22 cellular contexts compared by ENCODE assay signal in the genomic region with DNA sequence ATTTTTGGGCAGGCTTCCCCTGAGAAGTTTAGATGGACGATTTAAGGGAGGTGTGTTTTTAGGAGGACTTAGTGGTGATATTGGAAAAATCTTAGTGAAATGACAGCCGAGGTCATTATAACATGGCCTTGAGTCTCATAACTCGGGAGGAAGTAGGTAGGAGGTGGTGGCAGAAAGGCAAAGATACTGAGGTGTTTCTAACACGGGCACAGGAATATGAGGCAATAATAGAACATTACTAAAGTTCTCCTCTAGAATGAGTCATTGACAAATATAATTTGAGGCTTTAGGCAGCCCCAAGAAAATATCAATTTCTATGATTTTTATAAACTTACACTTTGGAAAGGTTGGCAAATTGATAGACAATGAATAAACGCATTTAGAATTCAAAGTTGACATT.
DNase-seq lines count a peak whose midpoint lies in the region; ATAC-seq and TF ChIP-seq lines count a peak whose summit lies in the region.
"Had no signal": no experiment of that assay in that cellular context is flagged by ENCODE, and none has a peak within 500 bp of the region (broad histone marks: within the 10 kb centered on the region; RNA-seq: fewer than 3 reads in every experiment).

No MANE protein-coding gene starts in this region.

- 66% methylated on average over 5 of the region's 5 CpGs for WGBS in smooth muscle cell (ENCODE audit: low lambda C conversion rate)

- ATAC-seq in left cardiac atrium, result peak; percentile 72 to 75
- ATAC-seq in PC-3, result peak; percentile 42
- no peak for ATAC-seq in central memory CD8-positive, alpha-beta T cell (replicated peaks; ENCODE audit: extremely low read depth, poor library complexity, severe bottlenecking)
- ATAC-seq: sciatic nerve; stimulated activated memory B cell treated with anti-CD40 and anti-IgM and Interleukin-4, amounts not matched to agents 10 μg/mL and 1 μg/mL and 100 μg/mL, for 72 hours had no signal

- POLR2A ChIA-PET in PC-3 (lab: Charles Lee; ENCODE audit: unreplicated experiment), result no interaction called here

- H3K27me3 ChIP-seq in right atrium auricular region (no peaks in the 10 kb centered on the region), PC-3 (ENCODE audit: low read length) (no peaks in the 10 kb centered on the region), smooth muscle cell (ENCODE audit: low read depth) (no peaks in the 10 kb centered on the region)
- H3K27me3 ChIP-seq: BLaER1, ovary, testis had no signal

- no TSS peak for BruUV-seq in PC-3 (replicated peaks; lab: Mats Ljungman, UMichigan)

- H3F3A ChIP-seq in PC-3 (ENCODE audit: low read length, unreplicated experiment), result no peaks in the 10 kb centered on the region
- no peaks in the 10 kb centered on the region for H3F3A ChIP-seq in smooth muscle cell (ENCODE audit: low read depth)

- H3K9me3 ChIP-seq in right atrium auricular region (no peaks in the 10 kb centered on the region), PC-3 (ENCODE audit: low read length) (no peaks in the 10 kb centered on the region), smooth muscle cell (replicated peaks; ENCODE audit: low read depth) (no peaks in the 10 kb centered on the region)
- H3K9me3 ChIP-seq: BLaER1, lower lobe of right lung, ovary, testis had no signal

- H3K27me3 Mint-ChIP-seq in central memory CD8-positive, alpha-beta T cell, result no peaks in the 10 kb centered on the region
- peaks cover 0 to 5% (median 3%) of the 10 kb centered on the region in 3 donors for H3K27me3 Mint-ChIP-seq in immature natural killer cell (ENCODE audit: low read depth in 3 of 3)
- H3K27me3 Mint-ChIP-seq: activated naive CD8-positive, alpha-beta T cell treated with anti-CD3 and anti-CD28 coated beads for 36 hours; stimulated activated memory B cell treated with anti-CD40 and anti-IgM and Interleukin-4, amounts not matched to agents 10 μg/mL and 1 μg/mL and 100 μg/mL, for 72 hours had no signal

- H3K36me3 ChIP-seq in right atrium auricular region (no peaks in the 10 kb centered on the region), PC-3 (ENCODE audit: low read depth, low read length) (no peaks in the 10 kb centered on the region), smooth muscle cell (ENCODE audit: low read depth) (no peaks in the 10 kb centered on the region)
- H3K36me3 ChIP-seq: BLaER1, lower lobe of right lung, ovary had no signal

- DNase-seq in left cardiac atrium, result no peak
- no peak for DNase-seq in right atrium auricular region (ENCODE audit: low spot score)
- DNase-seq in PC-3, result peak; percentile 53
- DNase-seq in central memory CD8-positive, alpha-beta T cell (ENCODE audit: low spot score in 2 of 2), result no peak
- no peak for DNase-seq in smooth muscle cell (lab: John Stamatoyannopoulos, UW; ENCODE audit: unreplicated experiment)
- no peak for DNase-seq in activated naive CD4-positive, alpha-beta T cell treated with Interleukin-2 at 50 U/mL for 16 hours
- DNase-seq in dermis blood vessel endothelial cell, result no peak
- no peak for DNase-seq in immature natural killer cell
- DNase-seq: activated naive CD8-positive, alpha-beta T cell treated with anti-CD3 and anti-CD28 coated beads for 36 hours; EL; H7; lower lobe of right lung; NCI-H1436; NCI-H748 treated with DMSO at 0.1 percent for 48 hours; ovary; RPMI8226; testis had no signal

- no peak for TF ChIP-seq CTCF in right atrium auricular region (IDR thresholded peaks at IDR 0.05)
- no peak for TF ChIP-seq CTCF in PC-3 (conservative IDR thresholded peaks at IDR 0.05; ENCODE audit: low read depth, low read length)
- no peak for TF ChIP-seq CTCF in smooth muscle cell (IDR thresholded peaks at IDR 0.05; ENCODE audit: borderline replicate concordance, insufficient read depth, poor library complexity, severe bottlenecking)

- H3K9me3 Mint-ChIP-seq in central memory CD8-positive, alpha-beta T cell, result no peaks in the 10 kb centered on the region
- H3K9me3 Mint-ChIP-seq in immature natural killer cell, result peaks cover 0 to 2% (median 0%) of the 10 kb centered on the region in 6 donors
- H3K9me3 Mint-ChIP-seq: activated naive CD8-positive, alpha-beta T cell treated with anti-CD3 and anti-CD28 coated beads for 36 hours; activated T-helper 1 cell treated with anti-CD3 and anti-CD28 coated beads, Interleukin-12 subunit alpha, Interleukin-12 subunit beta, Interleukin-2, Interleukin-4 antibody, amounts not matched to agents 30 ng/mL and 10 ng/mL and 1 ng/mL, durations not matched to agents 14 hours and 24 hours and 36 hours; stimulated activated memory B cell treated with anti-CD40 and anti-IgM and Interleukin-4, amounts not matched to agents 10 μg/mL and 1 μg/mL and 100 μg/mL, for 72 hours had no signal

- H3K27ac Mint-ChIP-seq in central memory CD8-positive, alpha-beta T cell (ENCODE audit: low read depth), result peak overlapping the region; percentile 7
- peak overlapping the region in 1 of 6 donors; percentile 17 for H3K27ac Mint-ChIP-seq in immature natural killer cell
- H3K27ac Mint-ChIP-seq: activated naive CD8-positive, alpha-beta T cell treated with anti-CD3 and anti-CD28 coated beads for 36 hours; activated T-helper 1 cell treated with anti-CD3 and anti-CD28 coated beads, Interleukin-12 subunit alpha, Interleukin-12 subunit beta, Interleukin-2, Interleukin-4 antibody, amounts not matched to agents 30 ng/mL and 10 ng/mL and 1 ng/mL, durations not matched to agents 14 hours and 24 hours and 36 hours; stimulated activated memory B cell treated with anti-CD40 and anti-IgM and Interleukin-4, amounts not matched to agents 10 μg/mL and 1 μg/mL and 100 μg/mL, for 72 hours had no signal

- no peak overlapping the region for H3K27ac ChIP-seq in right atrium auricular region
- H3K27ac ChIP-seq in PC-3 (ENCODE audit: low read length), result no peak overlapping the region
- no peak overlapping the region for H3K27ac ChIP-seq in smooth muscle cell (ENCODE audit: low read depth)
- H3K27ac ChIP-seq: BLaER1, coronary artery, lower lobe of right lung, ovary, testis had no signal

- H3K4me2 ChIP-seq in PC-3 (ENCODE audit: low read length) (peak overlapping the region; percentile 39; the same call in 1 of the 2 replicates), smooth muscle cell (no peak overlapping the region)
- H3K4me2 ChIP-seq: BLaER1 had no signal

- 0 out of 2 replicates have a peak overlapping the region, but pooled peaks have one; percentile 14 for H2AFZ ChIP-seq in PC-3 (ENCODE audit: low read length)
- H2AFZ ChIP-seq in smooth muscle cell (ENCODE audit: low read depth), result peak overlapping the region; percentile 30

- H3K4me1 Mint-ChIP-seq in central memory CD8-positive, alpha-beta T cell, result peaks cover 11% of the 10 kb centered on the region
- peaks cover 13 to 26% of the 10 kb centered on the region in 2 donors for H3K4me1 Mint-ChIP-seq in immature natural killer cell
- H3K4me1 Mint-ChIP-seq: activated naive CD8-positive, alpha-beta T cell treated with anti-CD3 and anti-CD28 coated beads for 36 hours had no signal

- H4K20me1 ChIP-seq in PC-3 (ENCODE audit: low read length) (no peaks in the 10 kb centered on the region), smooth muscle cell (ENCODE audit: low read depth) (no peaks in the 10 kb centered on the region)
- H4K20me1 ChIP-seq: BLaER1 had no signal

- H3K4me3 ChIP-seq in right atrium auricular region (no peak overlapping the region), PC-3 (ENCODE audit: low read length) (no peak overlapping the region), smooth muscle cell (no peak overlapping the region)
- H3K4me3 ChIP-seq: BLaER1, coronary artery, lower lobe of right lung, ovary, testis had no signal

- CTCF ChIA-PET in PC-3 (lab: Charles Lee), result no interaction called here

- intact Hi-C loops in left cardiac atrium (cut with DNase I), result no loop called here
- intact Hi-C loops in PC-3 (cut with micrococcal nuclease), result loop anchor here (5.0 to 10.0 kb wide), 3 partner anchors 69 to 379 kb away; a partner anchor contains a TSS

- no peak overlapping the region for H3K4me3 Mint-ChIP-seq in central memory CD8-positive, alpha-beta T cell
- peak overlapping the region in 1 of 5 donors; percentile 49 for H3K4me3 Mint-ChIP-seq in immature natural killer cell
- H3K4me3 Mint-ChIP-seq: activated naive CD8-positive, alpha-beta T cell treated with anti-CD3 and anti-CD28 coated beads for 36 hours; activated T-helper 1 cell treated with anti-CD3 and anti-CD28 coated beads, Interleukin-12 subunit alpha, Interleukin-12 subunit beta, Interleukin-2, Interleukin-4 antibody, amounts not matched to agents 30 ng/mL and 10 ng/mL and 1 ng/mL, durations not matched to agents 14 hours and 24 hours and 36 hours; stimulated activated memory B cell treated with anti-CD40 and anti-IgM and Interleukin-4, amounts not matched to agents 10 μg/mL and 1 μg/mL and 100 μg/mL, for 72 hours had no signal

- no peaks in the 10 kb centered on the region for H3K79me2 ChIP-seq in PC-3 (ENCODE audit: low read length)
- H3K79me2 ChIP-seq in smooth muscle cell (ENCODE audit: low read depth), result peaks cover 4% of the 10 kb centered on the region

- H3K9me2 ChIP-seq in PC-3 (replicated peaks; ENCODE audit: low read length), result no peaks in the 10 kb centered on the region

- H3K9ac ChIP-seq in PC-3 (ENCODE audit: low read length) (no peak overlapping the region), smooth muscle cell (ENCODE audit: low read depth) (no peak overlapping the region)
- H3K9ac ChIP-seq: BLaER1 had no signal

- no peaks in the 10 kb centered on the region for H3K36me3 Mint-ChIP-seq in central memory CD8-positive, alpha-beta T cell (ENCODE audit: insufficient read depth)
- H3K36me3 Mint-ChIP-seq in immature natural killer cell, result peaks cover 0 to 11% (median 0%) of the 10 kb centered on the region in 3 donors
- H3K36me3 Mint-ChIP-seq: activated naive CD8-positive, alpha-beta T cell treated with anti-CD3 and anti-CD28 coated beads for 36 hours; stimulated activated memory B cell treated with anti-CD40 and anti-IgM and Interleukin-4, amounts not matched to agents 10 μg/mL and 1 μg/mL and 100 μg/mL, for 72 hours had no signal

- peaks cover 0 to 13% of the 10 kb centered on the region in 2 donors for H3K4me1 ChIP-seq in right atrium auricular region
- H3K4me1 ChIP-seq in PC-3 (ENCODE audit: insufficient read depth, low read length), result peaks cover 30% of the 10 kb centered on the region
- no peaks in the 10 kb centered on the region for H3K4me1 ChIP-seq in smooth muscle cell (ENCODE audit: low read depth)
- H3K4me1 ChIP-seq: lower lobe of right lung, testis had no signal
